Comparison of ENCODE assay signal across 8 cellular contexts in genomic region chr14:74860899-74861733, GRCh38. TPM values are rescaled to one million over a fixed set of nuclear protein-coding genes. Genes with fewer than 3 reads are reported as not detected.
DNase-seq lines count a peak whose midpoint lies in the region; ATAC-seq and TF ChIP-seq lines count a peak whose summit lies in the region.

No MANE protein-coding gene starts in this region.

- H3K9me3 ChIP-seq in H9 (ENCODE audit: control insufficient read depth, low read depth, low read length) (no peaks in the 10 kb centered on the region), mammary epithelial cell (replicated peaks; ENCODE audit: insufficient read depth, low read length) (no peaks in the 10 kb centered on the region)

- no peaks in the 10 kb centered on the region for H3K23me2 ChIP-seq in H9 (ENCODE audit: insufficient read length, low read depth, low read length, poor library complexity, severe bottlenecking)

- no peak overlapping the region for H3K23ac ChIP-seq in H9 (ENCODE audit: insufficient read length, low read depth, low read length)

- CTCF ChIA-PET in mammary epithelial cell (lab: Charles Lee; ENCODE audit: low non-redundant PET): interaction anchor here (0.6 to 2.1 kb wide), 13 partner anchors 8 to 442 kb away, joined by 3 to 24 read pairs (median 4); partner anchors contain the start of gene DLST

- H3K4me2 ChIP-seq in H9 (ENCODE audit: insufficient read depth, insufficient read length, low read length): no peak overlapping the region
- no peak overlapping the region for H3K4me2 ChIP-seq in mammary epithelial cell (ENCODE audit: insufficient read depth, low read depth, low read length)

- intact Hi-C loops in mammary epithelial cell (cut with micrococcal nuclease): loop anchor here (1.0 to 2.0 kb wide), 4 partner anchors 44 to 442 kb away; no protein-coding TSS in a partner anchor

- no peaks in the 10 kb centered on the region for H4K20me1 ChIP-seq in H9 (ENCODE audit: control insufficient read depth, insufficient read depth, insufficient read length)
- no peaks in the 10 kb centered on the region for H4K20me1 ChIP-seq in mammary epithelial cell (ENCODE audit: insufficient read depth, low read length)

- H2BK12ac ChIP-seq in H9 (ENCODE audit: insufficient read length, low read depth, low read length): no peak overlapping the region

- H3K27me3 ChIP-seq in H9 (ENCODE audit: insufficient read depth, low read length): no peaks in the 10 kb centered on the region
- no peaks in the 10 kb centered on the region for H3K27me3 ChIP-seq in mammary epithelial cell (ENCODE audit: insufficient read depth, low read length)

- DNase-seq in AML-193 (lab: John Stamatoyannopoulos, UW): peak; percentile 61 to 74
- peak; percentile 91 for DNase-seq in H9
- peak; percentile 82 for DNase-seq in NCI-H2227 treated with DMSO at 0.1 percent for 48 hours (lab: John Stamatoyannopoulos, UW)
- DNase-seq in mammary epithelial cell: peak; percentile 69
- peak; percentile 79 for DNase-seq in iris pigment epithelial cell (ENCODE audit: low read depth)
- peak; percentile 85 to 93 for DNase-seq in stimulated activated CD4-positive, alpha-beta T cell treated with anti-CD3 and anti-CD28 coated beads, Interleukin-1b, Interleukin-23, amount 100 ng/mL, for 1 hour (ENCODE audit: low read depth in 2 of 2)

- no peak overlapping the region for H2BK20ac ChIP-seq in H9 (ENCODE audit: low read depth, low read length, poor library complexity, severe bottlenecking)

- no peak overlapping the region for H3K14ac ChIP-seq in H9 (ENCODE audit: insufficient read depth, low read length)

- no peak overlapping the region for H3K18ac ChIP-seq in H9 (ENCODE audit: insufficient read length, low read depth, low read length)

- WGBS in H9 (ENCODE audit: extremely low coverage, insufficient read length, low lambda C conversion rate): no CpG with 5 or more reads among the region's 7 CpGs
- 28% methylated on average over 7 of the region's 7 CpGs for WGBS in mammary epithelial cell (ENCODE audit: low coverage, missing lambda C conversion rate)

- H3K4ac ChIP-seq in H9 (ENCODE audit: low read depth, low read length): no peak overlapping the region

- H3K36me3 ChIP-seq in mammary epithelial cell (ENCODE audit: insufficient read depth, low read length): no peaks in the 10 kb centered on the region

- H4K8ac ChIP-seq in H9 (replicated peaks; ENCODE audit: insufficient read length, low read depth, low read length): no peak overlapping the region

- H2AK5ac ChIP-seq in H9 (ENCODE audit: insufficient read length, low read length): no peak overlapping the region

- H3K79me1 ChIP-seq in H9 (ENCODE audit: insufficient read depth, low read depth, low read length, poor library complexity, severe bottlenecking): no peaks in the 10 kb centered on the region

- ATAC-seq in HG03565 (IDR thresholded peaks at IDR 0.05; ENCODE audit: unreplicated experiment): no peak

- no peak overlapping the region for H3K4me3 ChIP-seq in WI38 (ENCODE audit: low read depth, low read length)
- H3K4me3 ChIP-seq in mammary epithelial cell (replicated peaks in 1 of 3; ENCODE audit: insufficient read depth in 1 of 3, low read depth in 2 of 3, low read length in 3 of 3): no peak overlapping the region

- H2BK5ac ChIP-seq in H9 (ENCODE audit: insufficient read length, low read length): no peak overlapping the region

- no TSS peak for BruUV-seq in mammary epithelial cell (replicated peaks; lab: Mats Ljungman, UMichigan)

- H3K4me1 ChIP-seq in H9 (ENCODE audit: insufficient read depth, low read length): no peaks in the 10 kb centered on the region
- H3K4me1 ChIP-seq in mammary epithelial cell (ENCODE audit: insufficient read depth, low read length): peaks cover 3% of the 10 kb centered on the region

- in situ Hi-C loops in mammary epithelial cell (cut with MboI; ENCODE audit: low sequenced_read_pairs in 2 of 2): no loop called here

- no peak overlapping the region for H3T11ph ChIP-seq in H9 (ENCODE audit: low read length)

- no peak overlapping the region for H3K27ac Mint-ChIP-seq in H9

- no peaks in the 10 kb centered on the region for H3K9me3 Mint-ChIP-seq in H9

- H2AFZ ChIP-seq in H9 (ENCODE audit: low read length) (no peak overlapping the region), mammary epithelial cell (ENCODE audit: low read depth, low read length) (no peak overlapping the region)

- no peak overlapping the region for H2BK120ac ChIP-seq in H9 (ENCODE audit: low read depth, low read length, poor library complexity, severe bottlenecking)

- H3K27ac ChIP-seq in H9 (ENCODE audit: insufficient read length, low read depth, low read length) (no peak overlapping the region), mammary epithelial cell (ENCODE audit: insufficient read depth, low read depth, low read length) (no peak overlapping the region)

- H3K9ac ChIP-seq in H9 (ENCODE audit: extremely low read depth, insufficient read length, low read length): no peak overlapping the region
- H3K9ac ChIP-seq in mammary epithelial cell (ENCODE audit: insufficient read depth, low read length): no peak overlapping the region

- H3K27me3 Mint-ChIP-seq in H9 (ENCODE audit: low read depth): peaks cover 3% of the 10 kb centered on the region; the same call in 1 of the 2 replicates

- no peak overlapping the region for H3K56ac ChIP-seq in H9 (ENCODE audit: insufficient read length, low read depth, low read length)

- peaks cover 0 to 5% of the 10 kb centered on the region in 2 experiments; a peak in 1 of 4 replicates for H3K4me1 Mint-ChIP-seq in H9

- no peak overlapping the region for H2BK15ac ChIP-seq in H9 (ENCODE audit: low read depth, low read length)

- no peak overlapping the region for H4K91ac ChIP-seq in H9 (ENCODE audit: insufficient read length, low read depth, low read length)

- TF ChIP-seq CTCF in H9 (conservative IDR thresholded peaks at IDR 0.05): peak; percentile 91
- TF ChIP-seq CTCF in WI38 (IDR thresholded peaks at IDR 0.05; ENCODE audit: low read depth, low read length): peak; percentile 71
- TF ChIP-seq CTCF in mammary epithelial cell (conservative IDR thresholded peaks at IDR 0.05 in 1 of 2, IDR thresholded peaks at IDR 0.05 in 1 of 2; ENCODE audit: extremely low read depth in 1 of 2, insufficient read depth in 1 of 2, low read depth in 1 of 2, low read length in 2 of 2): peak; percentile 85 to 89

- no peak overlapping the region for H3K4me3 Mint-ChIP-seq in H9

- no peak overlapping the region for H4K5ac ChIP-seq in H9 (ENCODE audit: insufficient read length, low read depth, low read length)

- H3K79me2 ChIP-seq in H9 (ENCODE audit: insufficient read depth, low read length) (no peaks in the 10 kb centered on the region), mammary epithelial cell (ENCODE audit: insufficient read depth, low read length) (no peaks in the 10 kb centered on the region)

- no peaks in the 10 kb centered on the region for H3K36me3 Mint-ChIP-seq in H9 (ENCODE audit: insufficient read depth in 1 of 3, low read depth in 3 of 3)

- dilution Hi-C loops in mammary epithelial cell (cut with HindIII; ENCODE audit: low sequenced_read_pairs): loop anchor here (5.0 kb wide), 2 partner anchors 46 to 106 kb away; no protein-coding TSS in a partner anchor

RNA-seq across cellular contexts. Expression of gene PROX2, which starts 14.8 kb away (rescaled TPM):
- total RNA-seq in H9 (2021) (not detected in 2 replicates), mammary epithelial cell (not detected)
- polyA plus RNA-seq in mammary epithelial cell: not detected
- not detected for polyA minus RNA-seq in mammary epithelial cell

RNA-seq across cellular contexts. Expression of gene DLST, which starts 20.6 kb away (rescaled TPM):
- total RNA-seq in H9 (2021) (116 and 120 TPM in 2 replicates), mammary epithelial cell (100 to 1,000 TPM in 1 of 2 donors, 10 to 100 TPM in 1; 63.3 to 145 TPM)
- polyA plus RNA-seq in mammary epithelial cell: 151 TPM
- polyA minus RNA-seq in mammary epithelial cell: 162 TPM
